Comparison of ENCODE assay signal across 19 cellular contexts in the genomic region with DNA sequence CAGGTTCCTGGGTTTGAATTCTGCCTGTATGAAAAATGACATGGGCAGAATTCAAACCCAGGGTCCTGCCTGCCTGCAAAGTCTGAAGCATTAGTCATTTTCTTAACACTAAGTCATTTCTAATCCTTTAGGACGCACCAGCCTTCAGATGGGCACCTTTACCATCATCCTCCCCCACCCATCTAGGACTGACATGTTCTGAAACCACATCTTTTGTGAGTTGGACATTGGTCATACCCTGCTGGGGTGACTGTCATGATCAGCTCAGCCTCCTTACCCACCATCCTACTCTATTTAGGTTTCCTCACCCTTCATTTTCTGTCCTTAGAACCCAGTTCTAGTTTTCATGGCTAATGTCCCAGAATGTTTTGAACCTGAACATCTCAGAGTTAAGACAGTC.
DNase-seq lines count a peak whose midpoint lies in the region; ATAC-seq and TF ChIP-seq lines count a peak whose summit lies in the region.
"Had no signal": no experiment of that assay in that cellular context is flagged by ENCODE, and none has a peak within 500 bp of the region (broad histone marks: within the 10 kb centered on the region; RNA-seq: fewer than 3 reads in every experiment).

No MANE protein-coding gene starts in this region.

- ATAC-seq in activated CD4-positive, CD25-positive, alpha-beta regulatory T cell treated with anti-CD3 and anti-CD28 coated beads, Interleukin-2, amount 50 U/mL, for 24 hours, result peak; percentile 45 to 68
- peak; percentile 71 to 78 for ATAC-seq in activated naive CD4-positive, alpha-beta T cell treated with anti-CD3 and anti-CD28 coated beads, Interleukin-2, amount 50 U/mL, for 72 hours
- no peak for ATAC-seq in effector memory CD8-positive, alpha-beta T cell (replicated peaks)

- no peak overlapping the region for H3K4me3 ChIP-seq in mammary epithelial cell (replicated peaks in 1 of 3; ENCODE audit: insufficient read depth in 1 of 3, low read depth in 2 of 3, low read length in 3 of 3)

- no peak overlapping the region for H3K4me2 ChIP-seq in mammary epithelial cell (ENCODE audit: insufficient read depth, low read depth, low read length)
- H3K4me2 ChIP-seq: KMS-11 had no signal

- peaks cover 9 to 11% of the 10 kb centered on the region in 2 donors for H3K9me3 Mint-ChIP-seq in activated naive CD4-positive, alpha-beta T cell treated with anti-CD3 and anti-CD28 coated beads, Interleukin-2, amount 50 U/mL, for 72 hours
- no peaks in the 10 kb centered on the region for H3K9me3 Mint-ChIP-seq in effector memory CD8-positive, alpha-beta T cell

- CTCF ChIA-PET in mammary epithelial cell (lab: Charles Lee; ENCODE audit: low non-redundant PET), result no interaction called here

- no peak for TF ChIP-seq CTCF in mammary epithelial cell (conservative IDR thresholded peaks at IDR 0.05 in 1 of 2, IDR thresholded peaks at IDR 0.05 in 1 of 2; ENCODE audit: extremely low read depth in 1 of 2, insufficient read depth in 1 of 2, low read depth in 1 of 2, low read length in 2 of 2)

- no peaks in the 10 kb centered on the region for H3K36me3 Mint-ChIP-seq in activated naive CD4-positive, alpha-beta T cell treated with anti-CD3 and anti-CD28 coated beads, Interleukin-2, amount 50 U/mL, for 72 hours
- H3K36me3 Mint-ChIP-seq in effector memory CD8-positive, alpha-beta T cell (ENCODE audit: insufficient read depth), result no peaks in the 10 kb centered on the region

- peak overlapping the region; percentile 25 for H2AFZ ChIP-seq in mammary epithelial cell (ENCODE audit: low read depth, low read length)

- no peaks in the 10 kb centered on the region for H3K9me3 ChIP-seq in mammary epithelial cell (replicated peaks; ENCODE audit: insufficient read depth, low read length)

- in situ Hi-C loops in mammary epithelial cell (cut with MboI; ENCODE audit: low sequenced_read_pairs in 2 of 2), result no loop called here

- H3K27me3 Mint-ChIP-seq in effector memory CD8-positive, alpha-beta T cell, result peaks cover 21 to 26% of the 10 kb centered on the region in 2 donors

- no peaks in the 10 kb centered on the region for H3K36me3 ChIP-seq in mammary epithelial cell (ENCODE audit: insufficient read depth, low read length)

- no peak for DNase-seq in activated CD4-positive, CD25-positive, alpha-beta regulatory T cell (lab: John Stamatoyannopoulos, UW)
- no peak for DNase-seq in activated naive CD4-positive, alpha-beta T cell treated with anti-CD3 and anti-CD28 coated beads, Interleukin-2, amount 50 U/mL, for 72 hours (ENCODE audit: low spot score in 2 of 2)
- DNase-seq in activated naive CD4-positive, alpha-beta T cell treated with anti-CD3 and anti-CD28 coated beads, Interleukin-2, amount 50 U/mL, for 16 hours, result no peak
- DNase-seq in ELR (ENCODE audit: low read depth) (peak; percentile 23), mammary epithelial cell (peak; percentile 46)
- no peak for DNase-seq in stimulated activated naive CD4-positive, alpha-beta T cell (lab: John Stamatoyannopoulos, UW)
- DNase-seq in effector memory CD8-positive, alpha-beta T cell, result no peak
- DNase-seq: AML-193, DMS79, NCI-H1417, NCI-H187, NCI-H2227 treated with DMSO at 0.1 percent for 48 hours, NCI-H510A treated with DMSO at 0.1 percent for 48 hours, NCI-H774, OCI-M1 had no signal

- no peaks in the 10 kb centered on the region for H3K79me2 ChIP-seq in mammary epithelial cell (ENCODE audit: insufficient read depth, low read length)

- no peak overlapping the region for H3K4me3 Mint-ChIP-seq in effector memory CD8-positive, alpha-beta T cell

- H3K27me3 ChIP-seq in mammary epithelial cell (ENCODE audit: insufficient read depth, low read length), result no peaks in the 10 kb centered on the region

- WGBS in mammary epithelial cell (ENCODE audit: low coverage, missing lambda C conversion rate), result 17% methylated on average over 1 of the region's 1 CpG

- no peak overlapping the region for H3K9ac ChIP-seq in mammary epithelial cell (ENCODE audit: insufficient read depth, low read length)
- H3K9ac ChIP-seq: KMS-11 had no signal

- peaks cover 5 to 15% of the 10 kb centered on the region in 2 donors for H3K4me1 Mint-ChIP-seq in effector memory CD8-positive, alpha-beta T cell (ENCODE audit: low read depth in 2 of 2)

- dilution Hi-C loops in mammary epithelial cell (cut with HindIII; ENCODE audit: low sequenced_read_pairs), result no loop called here

- H3K27ac Mint-ChIP-seq in activated naive CD4-positive, alpha-beta T cell treated with anti-CD3 and anti-CD28 coated beads, Interleukin-2, amount 50 U/mL, for 72 hours, result no peak overlapping the region
- H3K27ac Mint-ChIP-seq in effector memory CD8-positive, alpha-beta T cell, result peak overlapping the region in 1 of 2 donors; percentile 13

- intact Hi-C loops in mammary epithelial cell (cut with micrococcal nuclease), result loop anchor here (2.0 kb wide), 1 partner anchor 185 kb away; no protein-coding TSS in a partner anchor

- no peak overlapping the region for H3K27ac ChIP-seq in mammary epithelial cell (ENCODE audit: insufficient read depth, low read depth, low read length)
- H3K27ac ChIP-seq: 22Rv1, C4-2B, KMS-11 had no signal

- BruUV-seq in mammary epithelial cell (replicated peaks; lab: Mats Ljungman, UMichigan), result no TSS peak

- H4K20me1 ChIP-seq in mammary epithelial cell (ENCODE audit: insufficient read depth, low read length), result no peaks in the 10 kb centered on the region

- peaks cover 32% of the 10 kb centered on the region for H3K4me1 ChIP-seq in mammary epithelial cell (ENCODE audit: insufficient read depth, low read length)

Comparison
In these comparisons a context has a peak if more than half of its experiments do, and no peak if none do; other contexts are left out.
1. DNase-seq: peak in ELR (single experiment) and mammary epithelial cell (single experiment); none in activated CD4-positive, CD25-positive, alpha-beta regulatory T cell (0 of 4), activated naive CD4-positive, alpha-beta T cell treated with anti-CD3 and anti-CD28 coated beads, Interleukin-2, amount 50 U/mL, for 72 hours (0 of 2), activated naive CD4-positive, alpha-beta T cell treated with anti-CD3 and anti-CD28 coated beads, Interleukin-2, amount 50 U/mL, for 16 hours (single experiment), stimulated activated naive CD4-positive, alpha-beta T cell (0 of 6) and effector memory CD8-positive, alpha-beta T cell (0 of 3).